Comparison of ENCODE assay signal across 7 cellular contexts in genomic region chr2:96869281-96869823, GRCh38. TPM values are rescaled to one million over a fixed set of nuclear protein-coding genes. Genes with fewer than 3 reads are reported as not detected.
DNase-seq lines count a peak whose midpoint lies in the region; ATAC-seq and TF ChIP-seq lines count a peak whose summit lies in the region.

No MANE protein-coding gene starts in this region.

- no peak overlapping the region for H3K4me3 Mint-ChIP-seq in activated T-helper 17 cell treated with anti-CD3 and anti-CD28 coated beads, Interleukin-2, amount 50 U/mL, for 72 hours

- TF ChIP-seq CTCF in GM12864 (IDR thresholded peaks at IDR 0.05; ENCODE audit: low read depth, low read length, missing control alignments) (no peak), omental fat pad (IDR thresholded peaks at IDR 0.05) (no peak), GM10248 (IDR thresholded peaks at IDR 0.05; ENCODE audit: control extremely low read depth, extremely low read depth, low read depth, missing control alignments) (no peak)

- peak overlapping the region; percentile 66 for H3K4me3 ChIP-seq in GM12864 (ENCODE audit: low read depth, low read length)

- POLR2A ChIA-PET in GM10248 (lab: Yijun Ruan, JAX) = no interaction called here

- DNase-seq in GM12864 (ENCODE audit: low read depth) (no peak), head of caudate nucleus (peak in 39 of 42 donors; percentile 58 to 90 (median 74)), omental fat pad (ENCODE audit: low spot score) (no peak), germinal center (ENCODE audit: low spot score) (no peak), GM10248 (ENCODE audit: extremely low spot score) (no peak)

- H3K27me3 Mint-ChIP-seq in activated T-helper 17 cell treated with anti-CD3 and anti-CD28 coated beads, Interleukin-2, amount 50 U/mL, for 72 hours = peaks cover 2% of the 10 kb centered on the region

- H3K36me3 Mint-ChIP-seq in activated T-helper 17 cell treated with anti-CD3 and anti-CD28 coated beads, Interleukin-2, amount 50 U/mL, for 72 hours (ENCODE audit: low read depth) = no peaks in the 10 kb centered on the region

- H3K27ac Mint-ChIP-seq in activated T-helper 17 cell treated with anti-CD3 and anti-CD28 coated beads, Interleukin-2, amount 50 U/mL, for 72 hours = no peak overlapping the region

- ATAC-seq in HG03280 (IDR thresholded peaks at IDR 0.05; ENCODE audit: unreplicated experiment) (peak; percentile 6), omental fat pad (ENCODE audit: low FRiP score) (peak; percentile 62)
- ATAC-seq in activated T-helper 17 cell treated with anti-CD3 and anti-CD28 coated beads, Interleukin-2, amount 50 U/mL, for 72 hours (replicated peaks) = peak; percentile 4

- H3K4me1 Mint-ChIP-seq in activated T-helper 17 cell treated with anti-CD3 and anti-CD28 coated beads, Interleukin-2, amount 50 U/mL, for 72 hours = peaks cover 14% of the 10 kb centered on the region

- intact Hi-C loops in head of caudate nucleus (cut with DNase I) = no loop called here

- H3K9me3 Mint-ChIP-seq in activated T-helper 17 cell treated with anti-CD3 and anti-CD28 coated beads, Interleukin-2, amount 50 U/mL, for 72 hours = no peaks in the 10 kb centered on the region

- CTCF ChIA-PET in GM10248 (lab: Yijun Ruan, JAX) = interaction anchor here (0.8 to 4.4 kb wide), 12 partner anchors 8 to 243 kb away, joined by 3 to 45 read pairs (median 4); partner anchors contain the start of gene ANKRD39

RNA-seq across cellular contexts. Expression of gene SEMA4C, which starts 0.5 kb away (rescaled TPM):
- 1 to 10 TPM; 8.3 to 9.6 TPM for total RNA-seq in activated T-helper 17 cell treated with anti-CD3 and anti-CD28 coated beads, Interleukin-2, amount 50 U/mL, for 72 hours
- total RNA-seq in omental fat pad = 10 to 100 TPM; 19.7 to 40.4 (median 26.9) TPM

RNA-seq across cellular contexts. Expression of gene ANKRD39, which starts 11.5 kb away (rescaled TPM):
- 10 to 100 TPM; 25.2 to 52.3 TPM for total RNA-seq in activated T-helper 17 cell treated with anti-CD3 and anti-CD28 coated beads, Interleukin-2, amount 50 U/mL, for 72 hours
- total RNA-seq in omental fat pad = 10 to 100 TPM in 2 of 4 donors, 1 to 10 TPM in 2; 6.6 to 15.3 (median 10.3) TPM

RNA-seq across cellular contexts. Expression of gene ANKRD23, which starts 25.5 kb away (rescaled TPM):
- total RNA-seq in activated T-helper 17 cell treated with anti-CD3 and anti-CD28 coated beads, Interleukin-2, amount 50 U/mL, for 72 hours = 10 to 100 TPM in 1 of 2 donors, 1 to 10 TPM in 1; 6.8 to 11.7 TPM
- 1 to 10 TPM; 1.4 to 4.4 (median 1.8) TPM for total RNA-seq in omental fat pad

RNA-seq across cellular contexts. Expression of gene CNNM3, which starts 53.3 kb away (rescaled TPM):
- total RNA-seq in activated T-helper 17 cell treated with anti-CD3 and anti-CD28 coated beads, Interleukin-2, amount 50 U/mL, for 72 hours = 10 to 100 TPM; 17.9 to 22.0 TPM
- total RNA-seq in omental fat pad = 10 to 100 TPM in 2 of 4 donors, 1 to 10 TPM in 2; 5.9 to 11.0 (median 9.5) TPM

Comparison
In these comparisons a context has a peak if more than half of its experiments do, and no peak if none do; other contexts are left out.
1. DNase-seq: peak in head of caudate nucleus (39 of 42); none in GM12864 (single experiment), omental fat pad (single experiment), germinal center (single experiment) and GM10248 (single experiment).
2. ATAC-seq: peak in every context shown above with its lines; median percentile 62 in omental fat pad; 6 in HG03280; 4 in activated T-helper 17 cell treated with anti-CD3 and anti-CD28 coated beads, Interleukin-2, amount 50 U/mL, for 72 hours.